17 cellular contexts compared by ENCODE assay signal in genomic region chr19:53183146-53183545, GRCh38.
DNase-seq lines count a peak whose midpoint lies in the region; ATAC-seq and TF ChIP-seq lines count a peak whose summit lies in the region.
"Had no signal": no experiment of that assay in that cellular context is flagged by ENCODE, and none has a peak within 500 bp of the region (broad histone marks: within the 10 kb centered on the region; RNA-seq: fewer than 3 reads in every experiment).

No MANE protein-coding gene starts in this region.

- peak; percentile 39 for DNase-seq in HCEC 1CT
- peak; percentile 37 for DNase-seq in astrocyte of the cerebellum (ENCODE audit: low read depth)
- peak; percentile 63 for DNase-seq in islet precursor cell
- no peak for DNase-seq in activated CD4-positive, alpha-beta T cell treated with anti-CD3 and anti-CD28 coated beads, Interleukin-2, amount 50 U/mL, for 48 hours
- DNase-seq in head of caudate nucleus, result no peak
- no peak for DNase-seq in SKM-1 treated with dmso at 0.1 percent for 144 hours (lab: John Stamatoyannopoulos, UW; ENCODE audit: unreplicated experiment)
- DNase-seq: activated gamma-delta T cell; CD4-positive, alpha-beta T cell; effector CD4-positive, alpha-beta T cell; foreskin melanocyte; MG63; NCI-H2029 treated with DMSO at 0.1 percent for 48 hours; NCI-H69; stomach; SW 1271; WERI-Rb-1 had no signal

- H3K4me3 ChIP-seq in astrocyte of the cerebellum (ENCODE audit: low read depth, low read length), result no peak overlapping the region
- H3K4me3 ChIP-seq: MG63, stomach had no signal

- no peak for TF ChIP-seq CTCF in astrocyte of the cerebellum (IDR thresholded peaks at IDR 0.05; ENCODE audit: low read depth, low read length, missing control alignments)

- in situ Hi-C loops in astrocyte of the cerebellum (cut with HindIII; ENCODE audit: low sequenced_read_pairs), result no loop called here

- ATAC-seq in GM19455 (IDR thresholded peaks at IDR 0.05; ENCODE audit: unreplicated experiment), result no peak

- intact Hi-C loops in head of caudate nucleus (cut with DNase I), result no loop called here

Comparison
In these comparisons a context has a peak if more than half of its experiments do, and no peak if none do; other contexts are left out.
1. DNase-seq: peak in HCEC 1CT (single experiment), astrocyte of the cerebellum (single experiment) and islet precursor cell (single experiment); none in activated CD4-positive, alpha-beta T cell treated with anti-CD3 and anti-CD28 coated beads, Interleukin-2, amount 50 U/mL, for 48 hours (0 of 2), head of caudate nucleus (0 of 42) and SKM-1 treated with dmso at 0.1 percent for 144 hours (single experiment).